In the genomic region with DNA sequence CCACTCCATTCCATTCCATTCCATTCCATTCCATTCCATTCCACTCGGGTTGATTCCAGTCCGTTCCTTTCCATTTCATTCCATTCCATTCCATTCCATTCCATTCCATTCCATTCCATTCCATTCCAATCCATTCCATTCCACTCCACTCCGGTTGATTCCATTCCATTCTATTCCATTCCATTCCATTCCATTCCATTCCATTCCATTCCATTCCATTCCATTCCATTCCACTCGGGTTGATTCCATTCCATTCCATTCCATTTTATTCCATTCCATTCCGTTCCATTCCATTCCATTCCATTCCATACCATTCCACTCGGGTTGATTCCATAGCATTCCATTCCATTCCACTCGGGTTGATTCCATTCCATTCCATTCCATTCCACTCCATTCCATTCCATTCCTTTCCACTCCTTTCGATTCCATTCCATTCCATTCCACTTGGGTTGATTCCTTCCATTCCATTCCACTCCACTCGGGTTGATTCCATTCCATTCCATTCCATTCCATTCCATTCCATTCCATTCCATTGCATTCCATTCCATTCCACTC, we compare ENCODE assay signal across 8 cellular contexts.
DNase-seq lines count a peak whose midpoint lies in the region; ATAC-seq and TF ChIP-seq lines count a peak whose summit lies in the region.
"Not testable (repeated sequence)": the region's sequence is repeated elsewhere in the genome, so short reads cannot be mapped to it uniquely, and the experiment has no call there.

No MANE protein-coding gene starts in this region.

- H3K36me3 Mint-ChIP-seq in activated CD8-positive, alpha-beta memory T cell treated with anti-CD3 and anti-CD28 coated beads, Interleukin-2, amount 10 ng/mL, durations not matched to agents 7 days and 5 days = peaks cover 76% of the 10 kb centered on the region

- H3K27me3 Mint-ChIP-seq in activated CD8-positive, alpha-beta memory T cell treated with anti-CD3 and anti-CD28 coated beads, Interleukin-2, amount 10 ng/mL, durations not matched to agents 7 days and 5 days = not testable (repeated sequence)

- DNase-seq in activated CD8-positive, alpha-beta memory T cell treated with anti-CD3 and anti-CD28 coated beads, Interleukin-2, amount 10 ng/mL, durations not matched to agents 7 days and 5 days; upper lobe of left lung: not testable (repeated sequence)
- peak; percentile 27 for DNase-seq in fibroblast of the aortic adventitia (ENCODE audit: low read depth)
- DNase-seq in lung microvascular endothelial cell (ENCODE audit: low read depth in 2 of 2) = peak; percentile 28 to 42

- WGBS in upper lobe of left lung, 2 donors = 61 to 62% methylated on average over 8 to 9 of the region's 9 CpGs

- CTCF ChIA-PET in activated CD8-positive, alpha-beta memory T cell treated with anti-CD3 and anti-CD28 coated beads, Interleukin-2, amount 10 ng/mL, durations not matched to agents 7 days and 5 days (lab: Charles Lee) = not testable (repeated sequence)

- ATAC-seq in GM18868 (IDR thresholded peaks at IDR 0.05; ENCODE audit: unreplicated experiment) (peak; percentile 31), GM21528 (IDR thresholded peaks at IDR 0.05; ENCODE audit: low FRiP score, unreplicated experiment) (peak; percentile 45), HG02870 (IDR thresholded peaks at IDR 0.05; ENCODE audit: unreplicated experiment) (peak; percentile 26), HG03442 (IDR thresholded peaks at IDR 0.05; ENCODE audit: unreplicated experiment) (peak; percentile 31), upper lobe of left lung (ENCODE audit: low FRiP score in 2 of 2) (peak; percentile 69 to 83)
- peak; percentile 24 for ATAC-seq in activated CD8-positive, alpha-beta memory T cell treated with anti-CD3 and anti-CD28 coated beads, Interleukin-2, amount 10 ng/mL, durations not matched to agents 7 days and 5 days

- not testable (repeated sequence) for TF ChIP-seq EP300 in upper lobe of left lung (IDR thresholded peaks at IDR 0.05)

- H3K36me3 ChIP-seq in upper lobe of left lung = not testable (repeated sequence)

- not testable (repeated sequence) for H3K4me1 ChIP-seq in upper lobe of left lung

- H3K9me3 Mint-ChIP-seq in activated CD8-positive, alpha-beta memory T cell treated with anti-CD3 and anti-CD28 coated beads, Interleukin-2, amount 10 ng/mL, durations not matched to agents 7 days and 5 days (ENCODE audit: low read depth) = peaks cover 68% of the 10 kb centered on the region

- H3K4me3 Mint-ChIP-seq in activated CD8-positive, alpha-beta memory T cell treated with anti-CD3 and anti-CD28 coated beads, Interleukin-2, amount 10 ng/mL, durations not matched to agents 7 days and 5 days = not testable (repeated sequence)

- not testable (repeated sequence) for H3K4me1 Mint-ChIP-seq in activated CD8-positive, alpha-beta memory T cell treated with anti-CD3 and anti-CD28 coated beads, Interleukin-2, amount 10 ng/mL, durations not matched to agents 7 days and 5 days

- H3K9me3 ChIP-seq in upper lobe of left lung = peaks cover 5 to 74% (median 44%) of the 10 kb centered on the region in 4 donors

- TF ChIP-seq CTCF in fibroblast of the aortic adventitia (IDR thresholded peaks at IDR 0.05; ENCODE audit: insufficient read depth, low read length); upper lobe of left lung (IDR thresholded peaks at IDR 0.05): not testable (repeated sequence)

- H3K27ac ChIP-seq in upper lobe of left lung = not testable (repeated sequence)

- not testable (repeated sequence) for H3K4me3 ChIP-seq in fibroblast of the aortic adventitia (ENCODE audit: low read depth, low read length); upper lobe of left lung

- not testable (repeated sequence) for TF ChIP-seq POLR2A in upper lobe of left lung (IDR thresholded peaks at IDR 0.05)

- not testable (repeated sequence) for H3K27ac Mint-ChIP-seq in activated CD8-positive, alpha-beta memory T cell treated with anti-CD3 and anti-CD28 coated beads, Interleukin-2, amount 10 ng/mL, durations not matched to agents 7 days and 5 days

- not testable (repeated sequence) for H3K27me3 ChIP-seq in upper lobe of left lung

Comparison
In these comparisons a context has a peak if more than half of its experiments do, and no peak if none do; other contexts are left out.
1. ATAC-seq: peak in every context shown above with its lines; median percentile 76 in upper lobe of left lung; 45 in GM21528; 31 in GM18868; 31 in HG03442; 26 in HG02870; 24 in activated CD8-positive, alpha-beta memory T cell treated with anti-CD3 and anti-CD28 coated beads, Interleukin-2, amount 10 ng/mL, durations not matched to agents 7 days and 5 days.